In genomic region chr7:55019691-55020480, GRCh38 we compare ENCODE assay signal across 7 cellular contexts. TPM values are rescaled to one million over a fixed set of nuclear protein-coding genes. Genes with fewer than 3 reads are reported as not detected.
DNase-seq lines count a peak whose midpoint lies in the region; ATAC-seq and TF ChIP-seq lines count a peak whose summit lies in the region.

No MANE protein-coding gene starts in this region.

- intact Hi-C loops in MCF 10A (cut with micrococcal nuclease) = loop anchor here (1.0 to 10.0 kb wide), 9 partner anchors 53 to 248 kb away; no protein-coding TSS in a partner anchor
- intact Hi-C loops in left colon (cut with DNase I, micrococcal nuclease) = no loop called here
- intact Hi-C loops in activated T-helper 2 cell treated with anti-CD3 and anti-CD28 coated beads, Interferon-gamma antibody, Interleukin-2, Interleukin-4, amounts not matched to agents 10 μg/mL and 5 μg/mL and 100 μg/mL, durations not matched to agents 14 hours and 24 hours and 36 hours (cut with micrococcal nuclease) = no loop called here

- peaks cover 0 to 25% (median 0%) of the 10 kb centered on the region in 4 donors for H3K4me1 ChIP-seq in tibial nerve

- H3K9me3 Mint-ChIP-seq in MCF 10A (ENCODE audit: unreplicated experiment) = no peaks in the 10 kb centered on the region
- no peaks in the 10 kb centered on the region for H3K9me3 Mint-ChIP-seq in activated T-helper 2 cell treated with anti-CD3 and anti-CD28 coated beads, Interferon-gamma antibody, Interleukin-2, Interleukin-4, amounts not matched to agents 10 μg/mL and 5 μg/mL and 100 μg/mL, durations not matched to agents 14 hours and 24 hours and 36 hours

- TF ChIP-seq CTCF in MCF 10A (IDR thresholded peaks at IDR 0.05; ENCODE audit: unreplicated experiment) (no peak), tibial nerve (IDR thresholded peaks at IDR 0.05) (no peak)

- H3K9me3 ChIP-seq in tibial nerve = no peaks in the 10 kb centered on the region

- H3K4me3 ChIP-seq in tibial nerve = peak overlapping the region; percentile 56 to 75 (median 65)

- BruUV-seq in MCF 10A (replicated peaks; lab: Mats Ljungman, UMichigan) = TSS peak; percentile 58

- H3K4me3 Mint-ChIP-seq in MCF 10A (ENCODE audit: unreplicated experiment) = peak overlapping the region; percentile 86
- H3K4me3 Mint-ChIP-seq in activated T-helper 2 cell treated with anti-CD3 and anti-CD28 coated beads, Interferon-gamma antibody, Interleukin-2, Interleukin-4, amounts not matched to agents 10 μg/mL and 5 μg/mL and 100 μg/mL, durations not matched to agents 14 hours and 24 hours and 36 hours (ENCODE audit: low read depth) = no peak overlapping the region

- CTCF ChIA-PET in MCF 10A (lab: Yijun Ruan, JAX) = interaction anchor here (0.5 to 6.8 kb wide), 17 partner anchors 8 to 246 kb away, joined by 3 to 39 read pairs (median 4); no protein-coding TSS in a partner anchor

- peak overlapping the region; percentile 93 for H3K27ac Mint-ChIP-seq in MCF 10A (ENCODE audit: low read depth, unreplicated experiment)
- no peak overlapping the region for H3K27ac Mint-ChIP-seq in activated T-helper 2 cell treated with anti-CD3 and anti-CD28 coated beads, Interferon-gamma antibody, Interleukin-2, Interleukin-4, amounts not matched to agents 10 μg/mL and 5 μg/mL and 100 μg/mL, durations not matched to agents 14 hours and 24 hours and 36 hours

- DNase-seq in HT-29 (ENCODE audit: low spot score) (peak; percentile 65), MCF 10A (ENCODE audit: unreplicated experiment) (peak; percentile 47), left colon (peak; percentile 49 to 63), tibial nerve (ENCODE audit: low spot score in 2 of 2) (no peak), OCI-M1 (lab: John Stamatoyannopoulos, UW) (no peak)
- no peak for DNase-seq in activated T-helper 2 cell treated with anti-CD3 and anti-CD28 coated beads, Interferon-gamma antibody, Interleukin-2, Interleukin-4, amounts not matched to agents 10 μg/mL and 5 μg/mL and 100 μg/mL, durations not matched to agents 14 hours and 24 hours and 36 hours (ENCODE audit: low spot score)
- DNase-seq in activated CD4-positive, alpha-beta T cell treated with anti-CD3 and anti-CD28 coated beads for 48 hours = no peak

- H3K36me3 ChIP-seq in tibial nerve = no peaks in the 10 kb centered on the region

- POLR2A ChIA-PET in MCF 10A (lab: Yijun Ruan, JAX) = interaction anchor here (0.6 to 9.3 kb wide), 43 partner anchors 9 to 261 kb away, joined by 3 to 170 read pairs (median 6); partner anchors contain the start of gene SEC61G

- WGBS in tibial nerve, 2 donors = 1 to 3% methylated on average over 40 to 44 of the region's 78 CpGs

- peaks cover 0 to 15% of the 10 kb centered on the region in 2 donors for H3K27me3 ChIP-seq in tibial nerve

- peaks cover 11% of the 10 kb centered on the region for H3K4me1 Mint-ChIP-seq in MCF 10A (ENCODE audit: insufficient read depth, unreplicated experiment)
- H3K4me1 Mint-ChIP-seq in activated T-helper 2 cell treated with anti-CD3 and anti-CD28 coated beads, Interferon-gamma antibody, Interleukin-2, Interleukin-4, amounts not matched to agents 10 μg/mL and 5 μg/mL and 100 μg/mL, durations not matched to agents 14 hours and 24 hours and 36 hours (ENCODE audit: low read depth) = peaks cover 1% of the 10 kb centered on the region

- peak; percentile 60 for ATAC-seq in left colon

- no peaks in the 10 kb centered on the region for H3K27me3 Mint-ChIP-seq in MCF 10A (ENCODE audit: insufficient read depth, unreplicated experiment)
- H3K27me3 Mint-ChIP-seq in activated T-helper 2 cell treated with anti-CD3 and anti-CD28 coated beads, Interferon-gamma antibody, Interleukin-2, Interleukin-4, amounts not matched to agents 10 μg/mL and 5 μg/mL and 100 μg/mL, durations not matched to agents 14 hours and 24 hours and 36 hours (ENCODE audit: low read depth) = peaks cover 53% of the 10 kb centered on the region

- no peak for TF ChIP-seq EP300 in tibial nerve (IDR thresholded peaks at IDR 0.05)

- H3K36me3 Mint-ChIP-seq in MCF 10A (ENCODE audit: insufficient read depth, unreplicated experiment) = peaks cover 49% of the 10 kb centered on the region
- H3K36me3 Mint-ChIP-seq in activated T-helper 2 cell treated with anti-CD3 and anti-CD28 coated beads, Interferon-gamma antibody, Interleukin-2, Interleukin-4, amounts not matched to agents 10 μg/mL and 5 μg/mL and 100 μg/mL, durations not matched to agents 14 hours and 24 hours and 36 hours (ENCODE audit: low read depth) = no peaks in the 10 kb centered on the region

- peak in 1 of 2 donors; percentile 6 for TF ChIP-seq POLR2A in tibial nerve (IDR thresholded peaks at IDR 0.05)

- H3K27ac ChIP-seq in tibial nerve = peak overlapping the region; percentile 86 to 97 (median 90)

RNA-seq across cellular contexts. Expression of gene EGFR, which starts 1.1 kb away (rescaled TPM):
- total RNA-seq in HT-29 (2014; rRNA removed; shearing (Covaris generic)) = 28.1 and 30.4 TPM in 2 replicates
- total RNA-seq in MCF 10A (2022) (371 and 448 TPM in 2 replicates), left colon (10 to 100 TPM; 66.8 to 85.6 TPM), tibial nerve (100 to 1,000 TPM in 3 of 4 donors, 10 to 100 TPM in 1; 72.3 to 136 (median 127) TPM)
- not detected in 2 replicates for total RNA-seq in activated T-helper 2 cell treated with anti-CD3 and anti-CD28 coated beads, Interferon-gamma antibody, Interleukin-2, Interleukin-4, amounts not matched to agents 10 μg/mL and 5 μg/mL and 100 μg/mL, durations not matched to agents 14 hours and 24 hours and 36 hours

Comparison
In these comparisons a context has a peak if more than half of its experiments do, and no peak if none do; other contexts are left out.
1. DNase-seq: peak in HT-29 (single experiment), MCF 10A (single experiment) and left colon (2 of 2); none in tibial nerve (0 of 2), activated T-helper 2 cell treated with anti-CD3 and anti-CD28 coated beads, Interferon-gamma antibody, Interleukin-2, Interleukin-4, amounts not matched to agents 10 μg/mL and 5 μg/mL and 100 μg/mL, durations not matched to agents 14 hours and 24 hours and 36 hours (single experiment), OCI-M1 (single experiment) and activated CD4-positive, alpha-beta T cell treated with anti-CD3 and anti-CD28 coated beads for 48 hours (single experiment).
2. RNA of gene EGFR, which starts 1.1 kb away (total RNA-seq): 371 to 448 TPM in MCF 10A, 72.3 to 136 TPM in tibial nerve, 66.8 to 85.6 TPM in left colon and 28.1 to 30.4 TPM in HT-29; not detected in activated T-helper 2 cell treated with anti-CD3 and anti-CD28 coated beads, Interferon-gamma antibody, Interleukin-2, Interleukin-4, amounts not matched to agents 10 μg/mL and 5 μg/mL and 100 μg/mL, durations not matched to agents 14 hours and 24 hours and 36 hours; every median in the first group is over 10 times any median in the second.